In the genomic region with DNA sequence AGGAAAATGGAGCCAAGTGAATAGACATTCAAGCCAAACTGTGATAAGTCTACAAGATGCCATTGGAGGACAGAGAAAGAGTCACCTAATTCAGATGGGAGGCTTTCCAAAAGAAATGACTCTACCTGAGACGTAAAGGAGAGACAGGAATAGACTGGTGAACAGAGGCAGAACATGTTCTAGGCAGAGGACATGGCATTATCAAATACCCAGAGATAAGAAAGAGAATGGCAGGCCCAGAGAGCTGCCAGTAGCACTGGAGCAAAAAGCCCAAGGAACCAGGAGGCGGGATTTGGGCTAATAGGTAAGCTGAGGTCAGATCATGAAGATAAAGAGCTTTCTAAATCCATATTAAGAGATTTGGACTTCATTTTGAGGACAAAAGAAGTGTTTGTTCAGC, we compare ENCODE assay signal across 16 cellular contexts.
DNase-seq lines count a peak whose midpoint lies in the region; ATAC-seq and TF ChIP-seq lines count a peak whose summit lies in the region.
"Had no signal": no experiment of that assay in that cellular context is flagged by ENCODE, and none has a peak within 500 bp of the region (broad histone marks: within the 10 kb centered on the region; RNA-seq: fewer than 3 reads in every experiment).

No MANE protein-coding gene starts in this region.

- H3K4me3 ChIP-seq in heart right ventricle (no peak overlapping the region), right atrium auricular region (no peak overlapping the region), gastrocnemius medialis (no peak overlapping the region)
- H3K4me3 ChIP-seq: GM23248 had no signal

- H3K36me3 ChIP-seq in heart right ventricle: peaks cover 0 to 8% (median 0%) of the 10 kb centered on the region in 9 donors
- H3K36me3 ChIP-seq in right atrium auricular region: peaks cover 6% of the 10 kb centered on the region
- no peaks in the 10 kb centered on the region for H3K36me3 ChIP-seq in gastrocnemius medialis

- no peaks in the 10 kb centered on the region for H3K36me3 Mint-ChIP-seq in endothelial cell (ENCODE audit: low read depth, unreplicated experiment)
- H3K36me3 Mint-ChIP-seq: CD4-positive, CD25-positive, alpha-beta regulatory T cell; CD8-positive, alpha-beta T cell had no signal

- ATAC-seq in Right ventricle myocardium superior (ENCODE audit: poor library complexity) (peak; percentile 81), heart right ventricle (peak in 7 of 8 donors; percentile 49 to 94 (median 88)), gastrocnemius medialis (peak in 1 of 2 donors; percentile 49)
- ATAC-seq: CD8-positive, alpha-beta T cell had no signal

- H3K27me3 Mint-ChIP-seq in endothelial cell (ENCODE audit: unreplicated experiment): no peaks in the 10 kb centered on the region
- H3K27me3 Mint-ChIP-seq: CD4-positive, CD25-positive, alpha-beta regulatory T cell had no signal

- TF ChIP-seq POLR2A in gastrocnemius medialis (IDR thresholded peaks at IDR 0.05): no peak

- intact Hi-C loops in Right ventricle myocardium superior (cut with DNase I) (no loop called here), heart right ventricle (cut with DNase I) (no loop called here), gastrocnemius medialis (cut with DNase I; ENCODE audit: low total_unique reads) (no loop called here)

- in situ Hi-C loops in gastrocnemius medialis (cut with MboI; ENCODE audit: low sequenced_read_pairs in 4 of 4): no loop called here

- H3K9me3 Mint-ChIP-seq in endothelial cell (ENCODE audit: unreplicated experiment): no peaks in the 10 kb centered on the region
- H3K9me3 Mint-ChIP-seq: CD4-positive, CD25-positive, alpha-beta regulatory T cell; CD8-positive, alpha-beta T cell had no signal

- no peaks in the 10 kb centered on the region for H3K9me3 ChIP-seq in heart right ventricle
- no peaks in the 10 kb centered on the region for H3K9me3 ChIP-seq in right atrium auricular region
- H3K9me3 ChIP-seq in gastrocnemius medialis: no peaks in the 10 kb centered on the region
- H3K9me3 ChIP-seq: Caco-2 had no signal

- H3K27ac Mint-ChIP-seq in endothelial cell (ENCODE audit: unreplicated experiment): no peak overlapping the region
- H3K27ac Mint-ChIP-seq: CD4-positive, CD25-positive, alpha-beta regulatory T cell; CD8-positive, alpha-beta T cell had no signal

- DNase-seq in Right ventricle myocardium superior: no peak
- no peak for DNase-seq in heart right ventricle
- DNase-seq in right atrium auricular region (ENCODE audit: low spot score): no peak
- no peak for DNase-seq in gastrocnemius medialis
- DNase-seq in UCSD-AML1 (lab: John Stamatoyannopoulos, UW; ENCODE audit: unreplicated experiment): no peak
- DNase-seq in endothelial cell (ENCODE audit: low spot score): no peak
- no peak for DNase-seq in NCI-H82 (lab: John Stamatoyannopoulos, UW)
- DNase-seq: Caco-2; CD4-positive, CD25-positive, alpha-beta regulatory T cell; CD8-positive, alpha-beta T cell; DMS153; DND-41; GM23248; H7; HCEC 1CT had no signal

- no peaks in the 10 kb centered on the region for H3K4me1 Mint-ChIP-seq in endothelial cell (ENCODE audit: unreplicated experiment)
- H3K4me1 Mint-ChIP-seq: CD4-positive, CD25-positive, alpha-beta regulatory T cell had no signal

- 41 to 63% methylated on average over 2 of the region's 2 CpGs for WGBS in heart right ventricle, 2 donors

- H3K27me3 ChIP-seq in heart right ventricle: no peaks in the 10 kb centered on the region
- no peaks in the 10 kb centered on the region for H3K27me3 ChIP-seq in right atrium auricular region
- H3K27me3 ChIP-seq in gastrocnemius medialis: no peaks in the 10 kb centered on the region

- TF ChIP-seq CTCF in heart right ventricle (IDR thresholded peaks at IDR 0.05): no peak
- TF ChIP-seq CTCF in right atrium auricular region (IDR thresholded peaks at IDR 0.05): no peak
- no peak for TF ChIP-seq CTCF in gastrocnemius medialis (IDR thresholded peaks at IDR 0.05 in 4 of 5, conservative IDR thresholded peaks at IDR 0.05 in 1 of 5)
- no peak for TF ChIP-seq CTCF in endothelial cell (IDR thresholded peaks at IDR 0.05; ENCODE audit: unreplicated experiment)

- H3K4me1 ChIP-seq in heart right ventricle (peaks cover 0 to 69% (median 12%) of the 10 kb centered on the region in 9 donors), right atrium auricular region (peaks cover 0 to 15% of the 10 kb centered on the region in 2 donors), gastrocnemius medialis (peaks cover 40 to 45% of the 10 kb centered on the region in 2 donors)
- H3K4me1 ChIP-seq: Caco-2 had no signal

- no peak overlapping the region for H3K4me3 Mint-ChIP-seq in endothelial cell (ENCODE audit: unreplicated experiment)
- H3K4me3 Mint-ChIP-seq: CD4-positive, CD25-positive, alpha-beta regulatory T cell; CD8-positive, alpha-beta T cell had no signal

- H3K27ac ChIP-seq in heart right ventricle (peak overlapping the region in 7 of 10 donors; percentile 3 to 68 (median 25)), right atrium auricular region (peak overlapping the region; percentile 23 to 64), gastrocnemius medialis (peak overlapping the region in 3 of 4 donors; percentile 47 to 65 (median 60))
- H3K27ac ChIP-seq: C4-2B, GM23248 had no signal
